8 cellular contexts compared by ENCODE assay signal in the genomic region with DNA sequence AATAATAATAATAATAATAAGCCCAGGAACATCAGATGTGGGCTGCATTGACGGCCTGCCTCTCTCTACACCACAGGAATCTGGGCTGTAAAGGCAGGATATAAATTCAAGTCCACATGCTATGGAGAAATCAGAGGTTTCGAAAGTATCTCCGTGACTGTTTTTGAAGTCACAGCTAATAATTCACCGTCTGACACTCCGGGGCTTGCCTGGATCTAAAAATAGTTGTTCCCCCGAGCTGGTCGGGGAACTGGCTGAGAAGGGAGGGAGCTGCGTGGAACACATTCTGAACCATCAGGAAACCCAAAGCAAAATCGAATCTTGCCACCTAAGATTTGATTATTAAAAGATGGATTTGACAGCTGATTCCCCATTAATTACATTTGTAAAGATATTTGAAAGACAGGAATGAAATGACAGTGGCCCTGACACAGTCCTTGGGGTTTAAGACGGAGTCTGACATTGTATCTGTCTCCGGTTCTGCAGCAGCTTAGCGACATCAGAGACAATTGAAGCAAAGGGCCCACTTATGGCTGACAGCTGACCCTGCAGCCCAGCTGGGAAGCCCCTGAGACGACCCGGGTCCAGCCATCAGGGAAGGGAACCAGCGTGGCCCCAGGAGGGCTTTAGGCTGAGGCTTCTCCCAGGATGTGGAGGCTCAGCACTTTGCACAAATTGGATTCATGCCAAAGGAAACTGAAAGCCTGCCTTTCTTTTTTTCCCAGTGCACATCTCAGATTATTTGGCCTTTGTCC. TPM values are rescaled to one million over a fixed set of nuclear protein-coding genes. Genes with fewer than 3 reads are reported as not detected.
A peak's percentile ranks its signal among the peaks of the same experiment; 100 is the strongest.
DNase-seq lines count a peak whose midpoint lies in the region; ATAC-seq, FAIRE-seq and TF ChIP-seq lines count a peak whose summit lies in the region.

No MANE protein-coding gene starts in this region.

- peak overlapping the region; percentile 62 for H3K4me3 Mint-ChIP-seq in glutamatergic neuron (ENCODE audit: unreplicated experiment)

- in situ Hi-C loops in gastrocnemius medialis (cut with MboI; ENCODE audit: low sequenced_read_pairs in 4 of 4) = no loop called here

- DNase-seq in glutamatergic neuron (peak; percentile 69), gastrocnemius medialis (peak; percentile 82 to 87), GM12891 (ENCODE audit: insufficient read length, low spot score) (no peak), T-helper 9 cell (no peak)

- no peak overlapping the region for H3K9ac ChIP-seq in OCI-LY3 (ENCODE audit: low read length)

- TF ChIP-seq CTCF in OCI-LY3 (IDR thresholded peaks at IDR 0.05; ENCODE audit: low read depth, low read length) = no peak
- TF ChIP-seq CTCF in glutamatergic neuron (IDR thresholded peaks at IDR 0.05; ENCODE audit: partially characterized antibody, unreplicated experiment) = no peak
- TF ChIP-seq CTCF in gastrocnemius medialis (IDR thresholded peaks at IDR 0.05 in 4 of 5, conservative IDR thresholded peaks at IDR 0.05 in 1 of 5) = no peak

- peaks cover 9% of the 10 kb centered on the region for H3K9me3 Mint-ChIP-seq in glutamatergic neuron (ENCODE audit: unreplicated experiment)

- FAIRE-seq in GM12891 (lab: Jason Lieb, UNC) = no peak

- H3K4me1 ChIP-seq in OCI-LY3 (ENCODE audit: low read length) = no peaks in the 10 kb centered on the region
- peaks cover 34 to 41% of the 10 kb centered on the region in 2 donors for H3K4me1 ChIP-seq in gastrocnemius medialis

- H3K79me2 ChIP-seq in OCI-LY3 (ENCODE audit: low read length) = no peaks in the 10 kb centered on the region

- H3K4me3 ChIP-seq in OCI-LY3 (ENCODE audit: low read length) = no peak overlapping the region
- H3K4me3 ChIP-seq in gastrocnemius medialis = peak overlapping the region; percentile 13 to 60 (median 42)

- no peaks in the 10 kb centered on the region for H3K9me3 ChIP-seq in OCI-LY3 (ENCODE audit: insufficient read depth, low read length)
- H3K9me3 ChIP-seq in gastrocnemius medialis = no peaks in the 10 kb centered on the region

- H3K36me3 ChIP-seq in OCI-LY3 (replicated peaks; ENCODE audit: low read depth, low read length) (no peaks in the 10 kb centered on the region), gastrocnemius medialis (no peaks in the 10 kb centered on the region)

- no peaks in the 10 kb centered on the region for H3K36me3 Mint-ChIP-seq in glutamatergic neuron (ENCODE audit: unreplicated experiment)

- peak; percentile 88 for TF ChIP-seq POLR2A in gastrocnemius medialis (IDR thresholded peaks at IDR 0.05)
- no peak for TF ChIP-seq POLR2A in GM12891 (IDR thresholded peaks at IDR 0.05; ENCODE audit: low read depth, low read length)

- H2AFZ ChIP-seq in OCI-LY3 (ENCODE audit: low read depth, low read length) = peak overlapping the region; percentile 31; the same call in 1 of the 2 replicates

- H3K27me3 Mint-ChIP-seq in glutamatergic neuron (ENCODE audit: unreplicated experiment) = no peaks in the 10 kb centered on the region

- H3K4me2 ChIP-seq in OCI-LY3 (ENCODE audit: low read length) = no peak overlapping the region

- H3K4me1 Mint-ChIP-seq in glutamatergic neuron (ENCODE audit: low read depth, unreplicated experiment) = peaks cover 34% of the 10 kb centered on the region

- H3K27ac ChIP-seq in OCI-LY3 (ENCODE audit: low read length) (no peak overlapping the region), gastrocnemius medialis (peak overlapping the region; percentile 73 to 93 (median 90))

- H3K27me3 ChIP-seq in OCI-LY3 (ENCODE audit: low read depth, low read length) = no peaks in the 10 kb centered on the region
- no peaks in the 10 kb centered on the region for H3K27me3 ChIP-seq in gastrocnemius medialis

- H3K27ac Mint-ChIP-seq in glutamatergic neuron (ENCODE audit: unreplicated experiment) = peak overlapping the region; percentile 94

- H4K20me1 ChIP-seq in OCI-LY3 (ENCODE audit: insufficient read depth, low read length) = no peaks in the 10 kb centered on the region

- intact Hi-C loops in gastrocnemius medialis (cut with DNase I; ENCODE audit: low total_unique reads) = loop anchor here (1.0 to 10.0 kb wide), 7 partner anchors 26 to 1025 kb away; no protein-coding TSS in a partner anchor

- peak; percentile 67 for ATAC-seq in GM21447 (IDR thresholded peaks at IDR 0.05; ENCODE audit: unreplicated experiment)
- peak; percentile 92 to 94 for ATAC-seq in gastrocnemius medialis
- ATAC-seq in HG03457 (IDR thresholded peaks at IDR 0.05; ENCODE audit: unreplicated experiment) = no peak
- no peak for ATAC-seq in HG03139 (IDR thresholded peaks at IDR 0.05; ENCODE audit: unreplicated experiment)

TF ChIP-seq in GM12891, 5 proteins besides CTCF, POLR2A, EP300 and RAD21:
- no peak for TF ChIP-seq SPI1 (IDR thresholded peaks at IDR 0.05; ENCODE audit: low read depth, low read length)
- TF ChIP-seq PAX5 (IDR thresholded peaks at IDR 0.05; ENCODE audit: insufficient read depth, low read length, severe bottlenecking) = no peak

RNA-seq across cellular contexts. Expression of a gene that starts 35.2 kb away (rescaled TPM):
- total RNA-seq in glutamatergic neuron (ENCODE audit: unreplicated experiment) (88.6 TPM), gastrocnemius medialis (10 to 100 TPM; 23.3 to 84.7 (median 49.8) TPM)
- polyA plus RNA-seq in GM12891 (2012; ENCODE audit: low read depth, missing spikeins) = 67.9 TPM

Comparison
In these comparisons a context has a peak if more than half of its experiments do, and no peak if none do; other contexts are left out.
1. ATAC-seq: peak in GM21447 (single experiment) and gastrocnemius medialis (2 of 2); none in HG03457 (single experiment) and HG03139 (single experiment).
2. DNase-seq: peak in glutamatergic neuron (single experiment) and gastrocnemius medialis (2 of 2); none in GM12891 (single experiment) and T-helper 9 cell (single experiment).